Comparison of ENCODE assay signal across 28 cellular contexts in the genomic region with DNA sequence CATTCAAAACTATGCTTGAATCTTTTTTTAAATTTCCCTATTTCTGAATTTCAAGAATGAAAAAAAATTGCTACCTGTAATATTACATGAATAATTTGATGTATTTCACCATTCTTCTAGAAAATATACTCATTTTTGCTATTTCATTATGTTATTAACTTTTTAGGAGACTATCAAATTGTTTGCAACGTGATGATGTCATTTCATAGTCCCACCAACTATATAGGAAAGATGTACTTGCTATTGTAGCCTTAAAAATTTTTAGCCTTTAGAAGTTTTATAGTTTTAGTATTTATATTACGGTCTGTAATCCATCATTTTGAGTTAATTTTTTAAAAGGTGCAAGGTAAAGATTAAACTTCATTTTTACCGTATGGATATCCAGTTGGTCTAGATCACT.
DNase-seq lines count a peak whose midpoint lies in the region; ATAC-seq, FAIRE-seq and TF ChIP-seq lines count a peak whose summit lies in the region.
"Had no signal": no experiment of that assay in that cellular context is flagged by ENCODE, and none has a peak within 500 bp of the region (broad histone marks: within the 10 kb centered on the region; RNA-seq: fewer than 3 reads in every experiment).

No MANE protein-coding gene starts in this region.

- H3K9me3 Mint-ChIP-seq in activated T-helper 2 cell treated with anti-CD3 and anti-CD28 coated beads, Interferon-gamma antibody, Interleukin-2, Interleukin-4, amounts not matched to agents 10 μg/mL and 5 μg/mL and 100 μg/mL, durations not matched to agents 14 hours and 24 hours and 36 hours: peaks cover 23% of the 10 kb centered on the region
- H3K9me3 Mint-ChIP-seq: CD14-positive monocyte; CD4-positive, alpha-beta memory T cell; CD4-positive, CD25-positive, alpha-beta regulatory T cell; CD8-positive, alpha-beta memory T cell had no signal

- H3K4me1 ChIP-seq in HepG2 (ENCODE audit: insufficient read depth, low read length): no peaks in the 10 kb centered on the region
- no peaks in the 10 kb centered on the region for H3K4me1 ChIP-seq in right lobe of liver
- H3K4me1 ChIP-seq in kidney (ENCODE audit: control insufficient read depth in 1 of 2, insufficient read depth in 1 of 2, low read depth in 1 of 2, low read length in 2 of 2): no peaks in the 10 kb centered on the region
- H3K4me1 ChIP-seq: BE2C, BLaER1 had no signal

- H3K9me3 ChIP-seq in HepG2 (ENCODE audit: low read length) (no peaks in the 10 kb centered on the region), right lobe of liver (no peaks in the 10 kb centered on the region), kidney (ENCODE audit: control insufficient read depth in 1 of 2, low read length in 2 of 2) (no peaks in the 10 kb centered on the region)
- H3K9me3 ChIP-seq: BE2C, BLaER1 had no signal

- H3K36me3 ChIP-seq in HepG2 (replicated peaks in 1 of 2; ENCODE audit: control insufficient read depth in 1 of 2, insufficient read depth in 2 of 2, low read length in 2 of 2) (no peaks in the 10 kb centered on the region), right lobe of liver (no peaks in the 10 kb centered on the region), kidney (ENCODE audit: control insufficient read depth in 1 of 2, insufficient read depth in 2 of 2, low read length in 2 of 2) (no peaks in the 10 kb centered on the region)
- H3K36me3 ChIP-seq: BE2C, BLaER1 had no signal

- intact Hi-C loops in HepG2 (cut with micrococcal nuclease; ENCODE audit: unreplicated experiment): no loop called here
- intact Hi-C loops in right lobe of liver (cut with DNase I): no loop called here
- intact Hi-C loops in activated T-helper 2 cell treated with anti-CD3 and anti-CD28 coated beads, Interferon-gamma antibody, Interleukin-2, Interleukin-4, amounts not matched to agents 10 μg/mL and 5 μg/mL and 100 μg/mL, durations not matched to agents 14 hours and 24 hours and 36 hours (cut with micrococcal nuclease): no loop called here
- intact Hi-C loops in kidney (cut with DNase I): no loop called here

- CTCF ChIA-PET in HepG2 (lab: Yijun Ruan, JAX; ENCODE audit: low intra/inter-chr PET ratio, low total read pairs): no interaction called here

- H3K27me3 Mint-ChIP-seq in activated T-helper 2 cell treated with anti-CD3 and anti-CD28 coated beads, Interferon-gamma antibody, Interleukin-2, Interleukin-4, amounts not matched to agents 10 μg/mL and 5 μg/mL and 100 μg/mL, durations not matched to agents 14 hours and 24 hours and 36 hours (ENCODE audit: low read depth): no peaks in the 10 kb centered on the region
- H3K27me3 Mint-ChIP-seq: CD8-positive, alpha-beta memory T cell had no signal

- no peaks in the 10 kb centered on the region for H3K79me2 ChIP-seq in HepG2 (ENCODE audit: insufficient read depth, low read length)

- TF ChIP-seq CTCF in HepG2 (CRISPR knock-in tag; IDR thresholded peaks at IDR 0.05): no peak
- TF ChIP-seq CTCF in right lobe of liver (IDR thresholded peaks at IDR 0.05): no peak
- no peak for TF ChIP-seq CTCF in kidney (IDR thresholded peaks at IDR 0.05; ENCODE audit: borderline replicate concordance, extremely low read depth, insufficient read depth)

- DNase-seq in HepG2 (ENCODE audit: low spot score) (no peak), right lobe of liver (no peak), kidney (no peak), HTR-8/SVneo (ENCODE audit: insufficient read length, low spot score) (no peak), NCI-H82 treated with DMSO at 0.1 percent for 48 hours (lab: John Stamatoyannopoulos, UW; ENCODE audit: unreplicated experiment) (no peak)
- DNase-seq in activated T-helper 2 cell treated with anti-CD3 and anti-CD28 coated beads, Interferon-gamma antibody, Interleukin-2, Interleukin-4, amounts not matched to agents 10 μg/mL and 5 μg/mL and 100 μg/mL, durations not matched to agents 14 hours and 24 hours and 36 hours (ENCODE audit: low spot score): no peak
- DNase-seq: 8988T; ACHN; BE2C; C1 segment of cervical spinal cord; CD4-positive, alpha-beta memory T cell; CD4-positive, CD25-positive, alpha-beta regulatory T cell; CD8-positive, alpha-beta memory T cell; COR-L47; DMS 273 treated with DMSO at 0.1 percent for 48 hours; DMS153; DMS53; DMS79; DND-41; EL; GDM1 had no signal

- in situ Hi-C loops in HepG2 (cut with HindIII; ENCODE audit: extremely low pct_ligation_motif_present, low pct_unique_long_range_greater_than_20kb): no loop called here

- FAIRE-seq in HepG2 (lab: Jason Lieb, UNC) (no peak), kidney (lab: Jason Lieb, UNC) (peak; percentile 42), HTR-8/SVneo (lab: Jason Lieb, UNC) (no peak)
- FAIRE-seq: A204.1, GM12878, GM12892, GM18507, GM19239 had no signal

- WGBS in HepG2 (ENCODE audit: low lambda C conversion rate): 3% methylated on average over 3 of the region's 3 CpGs
- WGBS in right lobe of liver (ENCODE audit: insufficient coverage, low coverage, low lambda C conversion rate, missing lambda C conversion rate): 77% methylated on average over 3 of the region's 3 CpGs

- TF ChIP-seq EP300 in HepG2 (IDR thresholded peaks at IDR 0.05; ENCODE audit: low read depth in 2 of 2, low read length in 2 of 2) (no peak), HepG2 (CRISPR knock-in tag; IDR thresholded peaks at IDR 0.05; ENCODE audit: borderline replicate concordance) (no peak)

- TF ChIP-seq POLR2A in HepG2 (IDR thresholded peaks at IDR 0.05; ENCODE audit: insufficient read depth in 1 of 2, low read depth in 2 of 2, low read length in 2 of 2): no peak
- TF ChIP-seq POLR2A in right lobe of liver (IDR thresholded peaks at IDR 0.05): no peak

- H3K4me3 Mint-ChIP-seq in activated T-helper 2 cell treated with anti-CD3 and anti-CD28 coated beads, Interferon-gamma antibody, Interleukin-2, Interleukin-4, amounts not matched to agents 10 μg/mL and 5 μg/mL and 100 μg/mL, durations not matched to agents 14 hours and 24 hours and 36 hours (ENCODE audit: low read depth): no peak overlapping the region
- H3K4me3 Mint-ChIP-seq: CD14-positive monocyte; CD4-positive, alpha-beta memory T cell; CD4-positive, CD25-positive, alpha-beta regulatory T cell; CD8-positive, alpha-beta memory T cell had no signal

- no peak overlapping the region for H3K9ac ChIP-seq in HepG2 (ENCODE audit: insufficient read depth, low read depth, low read length)
- no peak overlapping the region for H3K9ac ChIP-seq in kidney (ENCODE audit: low read length in 2 of 2)
- H3K9ac ChIP-seq: BLaER1 had no signal

- H4K20me1 ChIP-seq in HepG2 (ENCODE audit: insufficient read depth, low read length): no peaks in the 10 kb centered on the region
- H4K20me1 ChIP-seq: BLaER1 had no signal

- no peaks in the 10 kb centered on the region for H3K27me3 ChIP-seq in HepG2 (ENCODE audit: control insufficient read depth in 1 of 2, insufficient read depth in 2 of 2, low read length in 2 of 2)
- H3K27me3 ChIP-seq in right lobe of liver: no peaks in the 10 kb centered on the region
- H3K27me3 ChIP-seq: BE2C, BLaER1 had no signal

- peaks cover 75% of the 10 kb centered on the region for H3K36me3 Mint-ChIP-seq in activated T-helper 2 cell treated with anti-CD3 and anti-CD28 coated beads, Interferon-gamma antibody, Interleukin-2, Interleukin-4, amounts not matched to agents 10 μg/mL and 5 μg/mL and 100 μg/mL, durations not matched to agents 14 hours and 24 hours and 36 hours (ENCODE audit: low read depth)
- H3K36me3 Mint-ChIP-seq: CD14-positive monocyte; CD4-positive, alpha-beta memory T cell; CD4-positive, CD25-positive, alpha-beta regulatory T cell; CD8-positive, alpha-beta memory T cell had no signal

- ATAC-seq in HepG2 (no peak), right lobe of liver (no peak)
- ATAC-seq: GM12878 had no signal

- no peak overlapping the region for H2AFZ ChIP-seq in HepG2 (ENCODE audit: low read length)

- BruUV-seq in HepG2 (replicated peaks; lab: Mats Ljungman, UMichigan): no TSS peak

- H3K4me2 ChIP-seq in HepG2 (ENCODE audit: low read depth, low read length): no peak overlapping the region
- H3K4me2 ChIP-seq: BLaER1 had no signal

- H3K27ac Mint-ChIP-seq in activated T-helper 2 cell treated with anti-CD3 and anti-CD28 coated beads, Interferon-gamma antibody, Interleukin-2, Interleukin-4, amounts not matched to agents 10 μg/mL and 5 μg/mL and 100 μg/mL, durations not matched to agents 14 hours and 24 hours and 36 hours: peak overlapping the region; percentile 88
- H3K27ac Mint-ChIP-seq: CD14-positive monocyte; CD4-positive, alpha-beta memory T cell; CD4-positive, CD25-positive, alpha-beta regulatory T cell; CD8-positive, alpha-beta memory T cell had no signal

- H3K27ac ChIP-seq in HepG2 (ENCODE audit: extremely low read length, insufficient read depth, low read length) (no peak overlapping the region), right lobe of liver (no peak overlapping the region), kidney (ENCODE audit: low read depth in 2 of 2, low read length in 2 of 2) (no peak overlapping the region)
- H3K27ac ChIP-seq: BLaER1 had no signal

- H3K4me1 Mint-ChIP-seq in activated T-helper 2 cell treated with anti-CD3 and anti-CD28 coated beads, Interferon-gamma antibody, Interleukin-2, Interleukin-4, amounts not matched to agents 10 μg/mL and 5 μg/mL and 100 μg/mL, durations not matched to agents 14 hours and 24 hours and 36 hours (ENCODE audit: low read depth): peaks cover 73% of the 10 kb centered on the region
- H3K4me1 Mint-ChIP-seq: CD14-positive monocyte; CD8-positive, alpha-beta memory T cell had no signal

- H3K4me3 ChIP-seq in HepG2 (replicated peaks in 1 of 3; ENCODE audit: insufficient read depth in 1 of 3, low read depth in 2 of 3, low read length in 3 of 3) (no peak overlapping the region), right lobe of liver (no peak overlapping the region), kidney (ENCODE audit: low read length in 2 of 2) (no peak overlapping the region)
- H3K4me3 ChIP-seq: BLaER1, GM12878 had no signal

- POLR2A ChIA-PET in HepG2 (lab: Yijun Ruan, JAX): no interaction called here

- no peak for TF ChIP-seq RAD21 in HepG2 (CRISPR knock-in tag; IDR thresholded peaks at IDR 0.05)

TF ChIP-seq in HepG2, 621 proteins besides CTCF, POLR2A, EP300 and RAD21:
- TF ChIP-seq ATF7 (IDR thresholded peaks at IDR 0.05) (peak; percentile 90), ATF7 (CRISPR knock-in tag; IDR thresholded peaks at IDR 0.05) (no peak), NFIB (CRISPR knock-in tag; IDR thresholded peaks at IDR 0.05; ENCODE audit: borderline replicate concordance) (no peak)
